ENCODE assay signal across 10 cellular contexts in genomic region chr7:87038993-87039716, GRCh38. TPM values are rescaled to one million over a fixed set of nuclear protein-coding genes. Genes with fewer than 3 reads are reported as not detected.
A peak's percentile ranks its signal among the peaks of the same experiment; 100 is the strongest.
DNase-seq lines count a peak whose midpoint lies in the region; ATAC-seq, FAIRE-seq and TF ChIP-seq lines count a peak whose summit lies in the region.
"Had no signal": no experiment of that assay in that cellular context is flagged by ENCODE, and none has a peak within 500 bp of the region (broad histone marks: within the 10 kb centered on the region; RNA-seq: fewer than 3 reads in every experiment).

No MANE protein-coding gene starts in this region.

- no peak for ATAC-seq in HG02642 (IDR thresholded peaks at IDR 0.05; ENCODE audit: poor library complexity, unreplicated experiment)
- ATAC-seq in HG03135 (IDR thresholded peaks at IDR 0.05; ENCODE audit: unreplicated experiment), result no peak

- no peak overlapping the region for H3K14ac ChIP-seq in H1 (ENCODE audit: insufficient read length)

- no peaks in the 10 kb centered on the region for H3K23me2 ChIP-seq in H1 (ENCODE audit: low read depth, low read length)

- H3K56ac ChIP-seq in H1 (replicated peaks; ENCODE audit: insufficient read length, low read depth, low read length), result no peak overlapping the region

- H3K4me3 ChIP-seq in H1 (ENCODE audit: extremely low read depth in 1 of 4, insufficient read depth in 2 of 4, low read depth in 3 of 4, low read length in 4 of 4) (peak overlapping the region; percentile 55 to 98 (median 76)), neural progenitor cell (peak overlapping the region; percentile 98)

- no peak overlapping the region for H3K4ac ChIP-seq in H1 (replicated peaks; ENCODE audit: insufficient read length, low read depth, low read length)

- H3K27me3 Mint-ChIP-seq in neural progenitor cell (ENCODE audit: insufficient read depth, low read depth), result no peaks in the 10 kb centered on the region

- H2BK12ac ChIP-seq in H1 (ENCODE audit: low read depth, low read length), result no peak overlapping the region

- H3K9me3 Mint-ChIP-seq in neural progenitor cell, result peaks cover 5% of the 10 kb centered on the region

- FAIRE-seq in H1 (lab: Jason Lieb, UNC), result peak; percentile 75

- H4K20me1 ChIP-seq in H1 (replicated peaks in 1 of 2; ENCODE audit: control insufficient read depth in 1 of 2, insufficient read depth in 2 of 2, low read length in 2 of 2) (peaks cover 2 to 4% of the 10 kb centered on the region in 2 experiments), neural progenitor cell (ENCODE audit: low read depth) (peaks cover 41% of the 10 kb centered on the region)

- CTCF ChIA-PET in H1 (lab: Charles Lee; ENCODE audit: partially characterized antibody), result interaction anchor here (0.9 to 1.1 kb wide), 4 partner anchors 11 to 219 kb away, joined by 3 to 5 read pairs (median 4); no protein-coding TSS in a partner anchor

- H3K4me2 ChIP-seq in H1 (ENCODE audit: insufficient read depth in 1 of 2, low read depth in 2 of 2, low read length in 2 of 2) (peak overlapping the region; percentile 48 to 59), neural progenitor cell (peak overlapping the region; percentile 88)

- no peak for TF ChIP-seq RAD21 in H1 (IDR thresholded peaks at IDR 0.05 in 1 of 2, conservative IDR thresholded peaks at IDR 0.05 in 1 of 2; ENCODE audit: low read depth in 2 of 2, low read length in 2 of 2)

- DNase-seq in ELF-1 (ENCODE audit: low read depth, low spot score), result peak; percentile 11
- peak; percentile 29 for DNase-seq in NCI-H2227 (lab: John Stamatoyannopoulos, UW; ENCODE audit: unreplicated experiment)
- DNase-seq in H1 (ENCODE audit: low read depth in 1 of 2, low spot score in 2 of 2), result no peak
- no peak for DNase-seq in neural progenitor cell (ENCODE audit: low spot score)
- DNase-seq in UCSD-AML1 (lab: John Stamatoyannopoulos, UW; ENCODE audit: unreplicated experiment), result no peak
- no peak for DNase-seq in stimulated activated CD4-positive, alpha-beta T cell treated with anti-CD3 and anti-CD28 coated beads, Interleukin-15, amount 100 ng/mL, for 24 hours
- DNase-seq: Kasumi-1, substantia nigra had no signal

- H3K4me3 Mint-ChIP-seq in neural progenitor cell, result peak overlapping the region; percentile 92

- H4K8ac ChIP-seq in H1 (ENCODE audit: extremely low read depth, insufficient read depth, low read length), result no peak overlapping the region

- H3F3A ChIP-seq in neural progenitor cell (ENCODE audit: low read depth), result peaks cover 12% of the 10 kb centered on the region

- H3K36me3 ChIP-seq in H1 (ENCODE audit: control insufficient read depth in 2 of 4, insufficient read depth in 4 of 4, low read length in 3 of 4) (no peaks in the 10 kb centered on the region), neural progenitor cell (no peaks in the 10 kb centered on the region)

- no peak overlapping the region for H2BK120ac ChIP-seq in H1 (replicated peaks; ENCODE audit: low read depth, low read length)

- H3K18ac ChIP-seq in H1 (ENCODE audit: extremely low read depth, low read length), result no peak overlapping the region

- H2BK15ac ChIP-seq in H1 (ENCODE audit: low read length), result no peak overlapping the region

- H3K23ac ChIP-seq in H1 (ENCODE audit: insufficient read length), result no peak overlapping the region

- H3K27me3 ChIP-seq in H1 (replicated peaks in 1 of 4; ENCODE audit: control insufficient read depth in 3 of 4, extremely low read depth in 1 of 4, insufficient read depth in 3 of 4, low read length in 3 of 4) (no peaks in the 10 kb centered on the region), neural progenitor cell (no peaks in the 10 kb centered on the region)

- no peak overlapping the region for H2AFZ ChIP-seq in H1 (ENCODE audit: low read length)
- H2AFZ ChIP-seq in neural progenitor cell (replicated peaks), result peak overlapping the region; percentile 96

- H2AK5ac ChIP-seq in H1 (ENCODE audit: low read depth, low read length), result no peak overlapping the region

- H3K4me1 Mint-ChIP-seq in neural progenitor cell, result peaks cover 9% of the 10 kb centered on the region

- peak overlapping the region in 3 of 4 experiments; percentile 74 to 90 (median 81); a peak in 5 of 7 replicates for H3K9ac ChIP-seq in H1 (replicated peaks in 1 of 4; ENCODE audit: extremely low read depth in 1 of 4, low read depth in 3 of 4, low read length in 3 of 4)
- H3K9ac ChIP-seq in neural progenitor cell, result peak overlapping the region; percentile 94

- H3K79me1 ChIP-seq in H1 (ENCODE audit: low read depth, low read length), result no peaks in the 10 kb centered on the region

- H3K9me3 ChIP-seq in H1 (ENCODE audit: insufficient read depth in 2 of 2, low read depth in 1 of 2, low read length in 1 of 2), result no peaks in the 10 kb centered on the region
- no peaks in the 10 kb centered on the region for H3K9me3 ChIP-seq in neural progenitor cell (ENCODE audit: low read depth)

- H4K5ac ChIP-seq in H1 (ENCODE audit: insufficient read length, low read depth, low read length), result peak overlapping the region; percentile 72

- H2BK5ac ChIP-seq in H1 (ENCODE audit: low read depth, low read length), result no peak overlapping the region

- no peak overlapping the region for H4K91ac ChIP-seq in H1 (replicated peaks; ENCODE audit: insufficient read length, low read length)

- TF ChIP-seq EP300 in H1 (IDR thresholded peaks at IDR 0.05; ENCODE audit: borderline replicate concordance in 1 of 2, low read depth in 2 of 2, low read length in 2 of 2), result no peak

- no peak overlapping the region for H2BK20ac ChIP-seq in H1 (ENCODE audit: low read length)

- peaks cover 3% of the 10 kb centered on the region for H3K36me3 Mint-ChIP-seq in neural progenitor cell

- peak overlapping the region; percentile 79 for H3K27ac ChIP-seq in H1 (ENCODE audit: low read depth, low read length)
- H3K27ac ChIP-seq in neural progenitor cell, result peak overlapping the region; percentile 97

- no peak for TF ChIP-seq POLR2A in H1 (IDR thresholded peaks at IDR 0.05; ENCODE audit: control extremely low read depth in 1 of 2, low read depth in 2 of 2, low read length in 2 of 2)

- H3K4me1 ChIP-seq in H1 (replicated peaks in 1 of 4; ENCODE audit: control insufficient read depth in 3 of 4, insufficient read depth in 4 of 4, low read length in 3 of 4), result 0 out of 7 replicates have a peak, but pooled peaks cover 0 to 2% (median 0%) of the 10 kb centered on the region in 4 experiments
- peaks cover 19% of the 10 kb centered on the region for H3K4me1 ChIP-seq in neural progenitor cell

- POLR2A ChIA-PET in H1 (lab: Charles Lee; ENCODE audit: partially characterized antibody), result interaction anchor here (0.8 to 4.2 kb wide), 10 partner anchors 9 to 113 kb away, joined by 3 to 28 read pairs (median 5); partner anchors contain the start of genes DMTF1 and ELAPOR2

- 42% methylated on average over 5 of the region's 5 CpGs; no CpG with 5 or more reads in 1 of the 2 experiments for WGBS in H1 (ENCODE audit: extremely low coverage in 1 of 2, insufficient coverage in 1 of 2, insufficient read length in 1 of 2, insufficient replicate concordance in 2 of 2, low coverage in 1 of 2, low lambda C conversion rate in 2 of 2, missing lambda C conversion rate in 1 of 2), 2 experiments

- peak overlapping the region; percentile 100 for H3K27ac Mint-ChIP-seq in neural progenitor cell

- peaks cover 11 to 54% of the 10 kb centered on the region in 2 experiments for H3K79me2 ChIP-seq in H1 (ENCODE audit: control insufficient read depth in 1 of 2, insufficient read depth in 2 of 2, low read length in 2 of 2)
- peaks cover 54% of the 10 kb centered on the region for H3K79me2 ChIP-seq in neural progenitor cell (ENCODE audit: low read depth)

- no peak for TF ChIP-seq CTCF in H1 (IDR thresholded peaks at IDR 0.05; ENCODE audit: control extremely low read depth in 1 of 3, insufficient read depth in 1 of 3, low read depth in 1 of 3, low read length in 3 of 3)
- TF ChIP-seq CTCF in neural progenitor cell (IDR thresholded peaks at IDR 0.05), result no peak

TF ChIP-seq in H1, 55 proteins besides CTCF, POLR2A, EP300 and RAD21:
- TF ChIP-seq TCF12 (IDR thresholded peaks at IDR 0.05; ENCODE audit: low read depth, low read length) (no peak), CREB1 (IDR thresholded peaks at IDR 0.05) (no peak), HDAC6 (IDR thresholded peaks at IDR 0.05; ENCODE audit: low read depth, low read length) (no peak), TBP (IDR thresholded peaks at IDR 0.05; ENCODE audit: low read depth, low read length) (no peak), RNF2 (IDR thresholded peaks at IDR 0.05; ENCODE audit: borderline replicate concordance, low read depth, low read length, missing control alignments, poor library complexity, severe bottlenecking) (no peak), SP1 (IDR thresholded peaks at IDR 0.05; ENCODE audit: low read depth, low read length) (no peak), SAP30 (IDR thresholded peaks at IDR 0.05; ENCODE audit: insufficient read depth, insufficient replicate concordance, low read length) (no peak), KDM1A (IDR thresholded peaks at IDR 0.05; ENCODE audit: borderline replicate concordance, low read length) (no peak)
- TF ChIP-seq, protein P1, sequence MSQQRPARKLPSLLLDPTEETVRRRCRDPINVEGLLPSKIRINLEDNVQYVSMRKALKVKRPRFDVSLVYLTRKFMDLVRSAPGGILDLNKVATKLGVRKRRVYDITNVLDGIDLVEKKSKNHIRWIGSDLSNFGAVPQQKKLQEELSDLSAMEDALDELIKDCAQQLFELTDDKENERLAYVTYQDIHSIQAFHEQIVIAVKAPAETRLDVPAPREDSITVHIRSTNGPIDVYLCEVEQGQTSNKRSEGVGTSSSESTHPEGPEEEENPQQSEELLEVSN (IDR thresholded peaks at IDR 0.05), result no peak

RNA-seq across cellular contexts. Expression of gene ELAPOR2, which starts 20.3 kb away (rescaled TPM):
- total RNA-seq in H1 (2021; fragmentation: NEBNext Ultra II Directional; extraction: Animal tissue kit (Norgen Biotek cat#: 25700)), result 32.9 TPM in 2 replicates
- polyA plus RNA-seq in H1 (2011; rRNA removed), result 11.2 and 12.9 TPM in 2 replicates
- 16.9 TPM for polyA plus RNA-seq in H1 (2011; cell fraction: cytosol; rRNA removed)
- polyA plus RNA-seq in H1 (2011; cell fraction: nucleus; rRNA removed), result 35.6 TPM
- polyA plus RNA-seq in H1 (2012, experiment 1 of 2), result 19.1 to 30.8 TPM (median 25.8 TPM) in 4 replicates
- 1.0 TPM for polyA plus RNA-seq in H1 (2012, experiment 2 of 2)
- 10.4 TPM for polyA plus RNA-seq in H1 (2013, experiment 1 of 2)
- polyA plus RNA-seq in H1 (2013, experiment 2 of 2), result 9.9 TPM
- 62.6 and 78.0 TPM in 2 replicates for polyA minus RNA-seq in H1 (2011; rRNA and poly(A)+ RNA removed)
- 27.8 TPM for polyA minus RNA-seq in H1 (2011; cell fraction: cytosol; rRNA and poly(A)+ RNA removed)
- 110 TPM for polyA minus RNA-seq in H1 (2011; cell fraction: nucleus; rRNA and poly(A)+ RNA removed)
- 80.2 and 80.4 TPM in 2 replicates for total RNA-seq in neural progenitor cell (ENCODE audit: low replicate concordance)

Comparison
In these comparisons a context has a peak if more than half of its experiments do, and no peak if none do; other contexts are left out.
1. DNase-seq: peak in ELF-1 (single experiment) and NCI-H2227 (single experiment); none in H1 (0 of 2), neural progenitor cell (single experiment), UCSD-AML1 (single experiment) and stimulated activated CD4-positive, alpha-beta T cell treated with anti-CD3 and anti-CD28 coated beads, Interleukin-15, amount 100 ng/mL, for 24 hours (single experiment).